In the genomic region with DNA sequence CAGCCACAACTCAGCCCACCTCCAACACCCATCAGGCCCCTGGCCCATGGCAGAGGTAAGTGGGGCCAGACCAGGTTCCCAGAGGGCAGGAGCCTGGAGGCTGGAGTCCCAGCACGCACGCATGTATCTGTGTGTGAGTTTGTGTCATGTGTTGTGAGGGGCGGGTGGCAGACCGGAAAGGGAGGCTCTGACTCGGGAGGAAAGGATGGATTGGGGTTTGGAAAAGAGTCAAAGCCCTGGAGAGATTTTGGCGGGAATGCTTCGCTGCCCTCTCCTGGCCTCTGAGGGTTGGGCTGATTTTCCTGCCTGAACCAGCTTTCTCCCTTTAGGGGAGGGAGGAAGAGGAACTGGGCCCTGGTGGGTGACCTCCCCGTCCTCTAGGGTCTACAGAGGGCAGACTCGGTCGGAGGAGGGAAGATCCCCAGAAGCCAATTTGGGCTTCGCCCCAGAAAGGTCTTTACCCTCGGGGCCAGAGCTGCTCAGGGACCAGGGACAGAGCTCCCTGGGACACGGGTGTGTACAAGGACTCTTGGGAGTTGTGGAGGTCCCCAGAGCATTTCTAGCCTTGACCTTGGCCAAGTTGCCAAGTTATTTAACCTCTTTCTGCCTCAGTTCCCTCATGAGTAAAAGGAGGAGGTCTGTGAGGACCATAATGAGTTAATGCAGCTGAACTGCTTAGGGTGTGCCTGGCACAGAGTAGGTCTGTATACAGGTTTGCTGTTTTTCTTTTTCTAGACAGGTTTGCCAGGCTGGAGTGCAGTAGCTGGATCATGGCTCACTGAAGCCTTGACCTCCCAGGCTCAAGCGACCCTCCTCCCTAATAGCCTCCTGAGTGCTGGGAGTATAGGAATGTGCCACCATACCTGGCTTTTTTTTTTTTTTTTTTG, we compare ENCODE assay signal across 1 cellular context.
TF ChIP-seq lines count a peak whose summit lies in the region.

No MANE protein-coding gene starts in this region.

TF ChIP-seq in Ishikawa, 13 proteins besides CTCF, POLR2A, EP300 and RAD21 (continued from another document):
- 0 out of 2 replicates have a peak, but pooled peaks have one; percentile 15 for TF ChIP-seq NFIC (IDR thresholded peaks at IDR 0.05)
- no peak for TF ChIP-seq YY1 (IDR thresholded peaks at IDR 0.05; ENCODE audit: low read depth)
- TF ChIP-seq, protein P1, sequence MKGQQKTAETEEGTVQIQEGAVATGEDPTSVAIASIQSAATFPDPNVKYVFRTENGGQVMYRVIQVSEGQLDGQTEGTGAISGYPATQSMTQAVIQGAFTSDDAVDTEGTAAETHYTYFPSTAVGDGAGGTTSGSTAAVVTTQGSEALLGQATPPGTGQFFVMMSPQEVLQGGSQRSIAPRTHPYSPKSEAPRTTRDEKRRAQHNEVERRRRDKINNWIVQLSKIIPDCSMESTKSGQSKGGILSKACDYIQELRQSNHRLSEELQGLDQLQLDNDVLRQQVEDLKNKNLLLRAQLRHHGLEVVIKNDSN (IDR thresholded peaks at IDR 0.05): no peak
- TF ChIP-seq TCF12 (IDR thresholded peaks at IDR 0.05; ENCODE audit: low read depth): no peak
